8 cellular contexts compared by ENCODE assay signal in the genomic region with DNA sequence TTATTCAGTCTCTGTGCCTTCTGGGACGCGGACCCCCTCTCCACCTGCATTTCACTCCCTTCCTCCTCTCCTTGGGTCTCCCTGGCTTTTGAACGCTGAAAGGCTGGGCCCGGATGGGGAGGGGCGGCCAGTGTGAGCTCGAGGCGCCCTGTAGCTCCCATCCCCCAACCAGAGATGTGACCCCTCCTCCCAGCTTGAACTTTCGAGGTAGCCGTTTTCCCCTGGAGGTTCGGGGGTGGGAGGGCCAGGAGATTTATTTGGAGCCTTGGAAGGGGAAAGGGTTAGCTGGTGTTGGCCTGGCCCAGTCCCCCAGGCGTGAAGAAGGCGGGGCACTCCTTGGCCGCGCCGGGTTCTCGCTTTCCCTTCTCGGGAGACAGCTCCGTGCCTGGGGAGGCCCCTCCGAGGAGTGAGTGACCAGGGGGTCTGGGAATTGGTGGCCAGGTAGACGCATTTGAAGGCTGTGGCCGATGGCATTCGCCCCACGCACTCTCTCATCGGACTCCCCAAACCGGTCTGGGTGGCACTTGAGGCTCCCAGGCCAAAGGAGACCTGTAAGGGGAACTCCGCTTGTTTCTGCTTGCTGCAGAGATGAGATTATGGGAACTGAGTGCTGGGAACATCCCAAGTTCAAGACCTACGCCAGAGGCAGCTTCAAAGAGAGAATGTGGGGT. TPM values are rescaled to one million over a fixed set of nuclear protein-coding genes. Genes with fewer than 3 reads are reported as not detected.
A peak's percentile ranks its signal among the peaks of the same experiment; 100 is the strongest.
DNase-seq lines count a peak whose midpoint lies in the region; ATAC-seq, FAIRE-seq and TF ChIP-seq lines count a peak whose summit lies in the region.

No MANE protein-coding gene starts in this region.

- H3K27ac Mint-ChIP-seq in CD14-positive monocyte (peak overlapping the region in 4 of 7 donors; percentile 38 to 82 (median 44)), osteocyte (ENCODE audit: unreplicated experiment) (peak overlapping the region; percentile 62)
- peak overlapping the region; percentile 11 for H3K27ac Mint-ChIP-seq in activated T-helper 1 cell treated with anti-CD3 and anti-CD28 coated beads, Interleukin-12 subunit alpha, Interleukin-12 subunit beta, Interleukin-2, Interleukin-4 antibody, amounts not matched to agents 30 ng/mL and 10 ng/mL and 1 ng/mL, durations not matched to agents 14 hours and 24 hours and 36 hours

- H3K4me3 Mint-ChIP-seq in CD14-positive monocyte (peak overlapping the region; percentile 86 to 96), osteocyte (ENCODE audit: unreplicated experiment) (peak overlapping the region; percentile 87)
- peak overlapping the region; percentile 92 for H3K4me3 Mint-ChIP-seq in activated T-helper 1 cell treated with anti-CD3 and anti-CD28 coated beads, Interleukin-12 subunit alpha, Interleukin-12 subunit beta, Interleukin-2, Interleukin-4 antibody, amounts not matched to agents 30 ng/mL and 10 ng/mL and 1 ng/mL, durations not matched to agents 14 hours and 24 hours and 36 hours

- no peak for FAIRE-seq in frontal cortex (lab: Jason Lieb, UNC)

- peaks cover 21% of the 10 kb centered on the region for H3K4me1 Mint-ChIP-seq in CD14-positive monocyte
- peaks cover 8% of the 10 kb centered on the region for H3K4me1 Mint-ChIP-seq in activated T-helper 1 cell treated with anti-CD3 and anti-CD28 coated beads, Interleukin-12 subunit alpha, Interleukin-12 subunit beta, Interleukin-2, Interleukin-4 antibody, amounts not matched to agents 30 ng/mL and 10 ng/mL and 1 ng/mL, durations not matched to agents 14 hours and 24 hours and 36 hours (ENCODE audit: low read depth)
- peaks cover 20% of the 10 kb centered on the region for H3K4me1 Mint-ChIP-seq in osteocyte (ENCODE audit: unreplicated experiment)

- peaks cover 9% of the 10 kb centered on the region; the same call in 1 of the 2 replicates for H3K4me1 ChIP-seq in HUES6 (ENCODE audit: control insufficient read depth, insufficient read depth, low read length)

- peaks cover 0 to 2% (median 0%) of the 10 kb centered on the region in 7 donors for H3K9me3 Mint-ChIP-seq in CD14-positive monocyte
- no peaks in the 10 kb centered on the region for H3K9me3 Mint-ChIP-seq in activated T-helper 1 cell treated with anti-CD3 and anti-CD28 coated beads, Interleukin-12 subunit alpha, Interleukin-12 subunit beta, Interleukin-2, Interleukin-4 antibody, amounts not matched to agents 30 ng/mL and 10 ng/mL and 1 ng/mL, durations not matched to agents 14 hours and 24 hours and 36 hours
- no peaks in the 10 kb centered on the region for H3K9me3 Mint-ChIP-seq in osteocyte (ENCODE audit: unreplicated experiment)

- intact Hi-C loops in CD14-positive monocyte (cut with micrococcal nuclease) = no loop called here
- intact Hi-C loops in activated T-helper 1 cell treated with anti-CD3 and anti-CD28 coated beads, Interleukin-12 subunit alpha, Interleukin-12 subunit beta, Interleukin-2, Interleukin-4 antibody, amounts not matched to agents 30 ng/mL and 10 ng/mL and 1 ng/mL, durations not matched to agents 14 hours and 24 hours and 36 hours (cut with micrococcal nuclease) = loop anchor here (2.0 kb wide), 1 partner anchor 353 kb away; a partner anchor contains a TSS
- intact Hi-C loops in head of caudate nucleus (cut with DNase I) = loop anchor here (10.0 kb wide), 1 partner anchor 145 kb away; no protein-coding TSS in a partner anchor

- peaks cover 26 to 30% of the 10 kb centered on the region in 2 donors for H3K36me3 Mint-ChIP-seq in CD14-positive monocyte
- H3K36me3 Mint-ChIP-seq in activated T-helper 1 cell treated with anti-CD3 and anti-CD28 coated beads, Interleukin-12 subunit alpha, Interleukin-12 subunit beta, Interleukin-2, Interleukin-4 antibody, amounts not matched to agents 30 ng/mL and 10 ng/mL and 1 ng/mL, durations not matched to agents 14 hours and 24 hours and 36 hours (ENCODE audit: low read depth) = peaks cover 8% of the 10 kb centered on the region
- H3K36me3 Mint-ChIP-seq in osteocyte (ENCODE audit: unreplicated experiment) = peaks cover 7% of the 10 kb centered on the region

- H3K36me3 ChIP-seq in HUES6 (ENCODE audit: control insufficient read depth, insufficient read depth, low read length) = peaks cover 34% of the 10 kb centered on the region

- H3K27me3 Mint-ChIP-seq in CD14-positive monocyte (ENCODE audit: low read depth in 3 of 3) (peaks cover 0 to 1% (median 0%) of the 10 kb centered on the region in 3 donors), osteocyte (ENCODE audit: unreplicated experiment) (no peaks in the 10 kb centered on the region)
- no peaks in the 10 kb centered on the region for H3K27me3 Mint-ChIP-seq in activated T-helper 1 cell treated with anti-CD3 and anti-CD28 coated beads, Interleukin-12 subunit alpha, Interleukin-12 subunit beta, Interleukin-2, Interleukin-4 antibody, amounts not matched to agents 30 ng/mL and 10 ng/mL and 1 ng/mL, durations not matched to agents 14 hours and 24 hours and 36 hours (ENCODE audit: insufficient read depth)

- H3K9ac ChIP-seq in HUES6 (ENCODE audit: low read length) = peak overlapping the region; percentile 59

- no peak for DNase-seq in CD14-positive monocyte (ENCODE audit: low spot score)
- peak; percentile 1 for DNase-seq in activated T-helper 1 cell treated with anti-CD3 and anti-CD28 coated beads, Interleukin-12 subunit alpha, Interleukin-12 subunit beta, Interleukin-2, Interleukin-4 antibody, amounts not matched to agents 30 ng/mL and 10 ng/mL and 1 ng/mL, durations not matched to agents 14 hours and 24 hours and 36 hours (ENCODE audit: low spot score)
- DNase-seq in head of caudate nucleus = peak in 26 of 42 donors; percentile 6 to 49 (median 21)
- DNase-seq in osteocyte (ENCODE audit: extremely low spot score, unreplicated experiment) = no peak
- no peak for DNase-seq in HK-2 (ENCODE audit: unreplicated experiment)
- no peak for DNase-seq in frontal cortex (ENCODE audit: low spot score in 2 of 2)

- no peaks in the 10 kb centered on the region for H3K27me3 ChIP-seq in HUES6 (ENCODE audit: control insufficient read depth, insufficient read depth, low read length)

- TF ChIP-seq CTCF in CD14-positive monocyte (IDR thresholded peaks at IDR 0.05) (no peak), osteocyte (IDR thresholded peaks at IDR 0.05) (no peak)

- no peak overlapping the region for H3K27ac ChIP-seq in HUES6 (ENCODE audit: low read depth, low read length)

- no peaks in the 10 kb centered on the region for H3K9me3 ChIP-seq in HUES6 (ENCODE audit: control insufficient read depth, insufficient read depth, low read depth, low read length)

- peak overlapping the region; percentile 81 for H3K4me3 ChIP-seq in HUES6 (ENCODE audit: low read depth, low read length)

- ATAC-seq in HG03280 (IDR thresholded peaks at IDR 0.05; ENCODE audit: unreplicated experiment) = no peak

RNA-seq across cellular contexts. Expression of a gene that starts 0.9 kb away (rescaled TPM):
- 10 to 100 TPM; 17.9 to 24.3 TPM for polyA plus RNA-seq in CD14-positive monocyte
- 6.5 and 6.6 TPM in 2 replicates for total RNA-seq in activated T-helper 1 cell treated with anti-CD3 and anti-CD28 coated beads, Interleukin-12 subunit alpha, Interleukin-12 subunit beta, Interleukin-2, Interleukin-4 antibody, amounts not matched to agents 30 ng/mL and 10 ng/mL and 1 ng/mL, durations not matched to agents 14 hours and 24 hours and 36 hours
- total RNA-seq in osteocyte (24.8 and 25.2 TPM in 2 replicates), frontal cortex (67.7 TPM)

RNA-seq across cellular contexts. Expression of a gene that starts 8.8 kb away (rescaled TPM):
- not detected for polyA plus RNA-seq in CD14-positive monocyte
- 0.02 TPM in 1 of 2 replicates, not detected in the other for total RNA-seq in activated T-helper 1 cell treated with anti-CD3 and anti-CD28 coated beads, Interleukin-12 subunit alpha, Interleukin-12 subunit beta, Interleukin-2, Interleukin-4 antibody, amounts not matched to agents 30 ng/mL and 10 ng/mL and 1 ng/mL, durations not matched to agents 14 hours and 24 hours and 36 hours
- total RNA-seq in osteocyte (not detected in 2 replicates), frontal cortex (0.41 TPM)

RNA-seq across cellular contexts. Expression of a gene that starts 52.0 kb away (rescaled TPM):
- polyA plus RNA-seq in CD14-positive monocyte = not detected
- total RNA-seq in activated T-helper 1 cell treated with anti-CD3 and anti-CD28 coated beads, Interleukin-12 subunit alpha, Interleukin-12 subunit beta, Interleukin-2, Interleukin-4 antibody, amounts not matched to agents 30 ng/mL and 10 ng/mL and 1 ng/mL, durations not matched to agents 14 hours and 24 hours and 36 hours = not detected in 2 replicates
- total RNA-seq in osteocyte = not detected in 2 replicates
- not detected for total RNA-seq in frontal cortex

Comparison
In these comparisons a context has a peak if more than half of its experiments do, and no peak if none do; other contexts are left out.
1. DNase-seq: peak in activated T-helper 1 cell treated with anti-CD3 and anti-CD28 coated beads, Interleukin-12 subunit alpha, Interleukin-12 subunit beta, Interleukin-2, Interleukin-4 antibody, amounts not matched to agents 30 ng/mL and 10 ng/mL and 1 ng/mL, durations not matched to agents 14 hours and 24 hours and 36 hours (single experiment) and head of caudate nucleus (26 of 42); none in CD14-positive monocyte (single experiment), osteocyte (single experiment), HK-2 (single experiment) and frontal cortex (0 of 2).
2. H3K27ac Mint-ChIP-seq: peak in every context shown above with its lines; median percentile 62 in osteocyte; 44 in CD14-positive monocyte; 11 in activated T-helper 1 cell treated with anti-CD3 and anti-CD28 coated beads, Interleukin-12 subunit alpha, Interleukin-12 subunit beta, Interleukin-2, Interleukin-4 antibody, amounts not matched to agents 30 ng/mL and 10 ng/mL and 1 ng/mL, durations not matched to agents 14 hours and 24 hours and 36 hours.
3. intact Hi-C loops: an anchor here in activated T-helper 1 cell treated with anti-CD3 and anti-CD28 coated beads, Interleukin-12 subunit alpha, Interleukin-12 subunit beta, Interleukin-2, Interleukin-4 antibody, amounts not matched to agents 30 ng/mL and 10 ng/mL and 1 ng/mL, durations not matched to agents 14 hours and 24 hours and 36 hours (2.0 kb wide) and head of caudate nucleus (10.0 kb wide); none called in CD14-positive monocyte.
4. Peak in every context shown above with its lines, with median percentiles within 50 percentile points of each other: H3K4me3 Mint-ChIP-seq.